ENCODE assay signal across 25 cellular contexts in genomic region chr5:101418735-101419134, GRCh38.
DNase-seq lines count a peak whose midpoint lies in the region; ATAC-seq and TF ChIP-seq lines count a peak whose summit lies in the region.
"Had no signal": no experiment of that assay in that cellular context is flagged by ENCODE, and none has a peak within 500 bp of the region (broad histone marks: within the 10 kb centered on the region; RNA-seq: fewer than 3 reads in every experiment).

No MANE protein-coding gene starts in this region.

- H3K4me1 ChIP-seq in neuron (ENCODE audit: insufficient read depth, low read length), result peaks cover 8% of the 10 kb centered on the region
- H3K4me1 ChIP-seq: A549, right atrium auricular region, SJCRH30 had no signal

- H3K36me3 ChIP-seq in neuron (ENCODE audit: insufficient read depth, low read length) (no peaks in the 10 kb centered on the region), MG63 (no peaks in the 10 kb centered on the region)
- H3K36me3 ChIP-seq: right atrium auricular region, SJCRH30, WERI-Rb-1 had no signal

- no peak for TF ChIP-seq CTCF in fibroblast of mammary gland (conservative IDR thresholded peaks at IDR 0.05; ENCODE audit: control insufficient read depth, insufficient read depth, low read depth, low read length)

- no peak overlapping the region for H3K4me3 ChIP-seq in fibroblast of mammary gland (ENCODE audit: control insufficient read depth, low read depth, low read length)
- H3K4me3 ChIP-seq in neuron (ENCODE audit: low read length), result no peak overlapping the region
- no peak overlapping the region for H3K4me3 ChIP-seq in MG63
- H3K4me3 ChIP-seq: A549, right atrium auricular region, SJCRH30 had no signal

- no peaks in the 10 kb centered on the region for H3K36me3 Mint-ChIP-seq in naive thymus-derived CD8-positive, alpha-beta T cell
- H3K36me3 Mint-ChIP-seq: IgD-negative memory B cell had no signal

- H3K9me3 Mint-ChIP-seq in naive thymus-derived CD8-positive, alpha-beta T cell, result no peaks in the 10 kb centered on the region

- H3K4me1 Mint-ChIP-seq in naive thymus-derived CD8-positive, alpha-beta T cell, result no peaks in the 10 kb centered on the region
- H3K4me1 Mint-ChIP-seq: IgD-negative memory B cell, T-helper 17 cell had no signal

- H3K27me3 ChIP-seq in neuron (ENCODE audit: insufficient read depth, low read length), result no peaks in the 10 kb centered on the region
- H3K27me3 ChIP-seq in MG63, result no peaks in the 10 kb centered on the region
- H3K27me3 ChIP-seq: right atrium auricular region, SJCRH30 had no signal

- in situ Hi-C loops in SK-MEL-5 (cut with HindIII; ENCODE audit: low pct_unique_long_range_greater_than_20kb, low sequenced_read_pairs), result no loop called here

- H3K9me3 ChIP-seq in neuron (ENCODE audit: low read length) (no peaks in the 10 kb centered on the region), MG63 (no peaks in the 10 kb centered on the region)
- H3K9me3 ChIP-seq: A549, right atrium auricular region, SJCRH30 had no signal

- H3K27ac Mint-ChIP-seq in naive thymus-derived CD8-positive, alpha-beta T cell, result no peak overlapping the region
- H3K27ac Mint-ChIP-seq: IgD-negative memory B cell, T-helper 17 cell had no signal

- peak overlapping the region; percentile 54 for H2AFZ ChIP-seq in neuron (ENCODE audit: low read depth, low read length)

- POLR2A ChIA-PET in naive thymus-derived CD8-positive, alpha-beta T cell (lab: Charles Lee), result no interaction called here

- H3K4me3 Mint-ChIP-seq in naive thymus-derived CD8-positive, alpha-beta T cell, result no peak overlapping the region
- H3K4me3 Mint-ChIP-seq: IgD-negative memory B cell, T-helper 17 cell had no signal

- DNase-seq in DMS53 treated with DMSO at 0.1 percent for 48 hours (lab: John Stamatoyannopoulos, UW; ENCODE audit: unreplicated experiment) (peak; percentile 5), SK-MEL-5 (ENCODE audit: low read depth, low spot score) (peak; percentile 14), fibroblast of mammary gland (ENCODE audit: low read depth) (peak; percentile 14), HCEC 1CT (no peak), MG63 (no peak), HT-29 (ENCODE audit: low spot score) (no peak)
- DNase-seq in naive thymus-derived CD8-positive, alpha-beta T cell, result no peak
- DNase-seq: activated CD4-positive, alpha-beta T cell treated with anti-CD3 and anti-CD28 coated beads, Interleukin-2, amount 50 U/mL, for 48 hours; activated naive CD4-positive, alpha-beta T cell; activated T-cell treated with anti-CD3 and anti-CD28 coated beads for 4 hours; amniotic stem cell; C1 segment of cervical spinal cord; erythroblast; left ventricle myocardium superior; MM.1S; NCI-H1436 treated with DMSO at 0.1 percent for 48 hours; NCI-H226; NCI-H774; SJCRH30; T-helper 17 cell; WERI-Rb-1 had no signal

- ATAC-seq in naive thymus-derived CD8-positive, alpha-beta T cell, result no peak
- ATAC-seq: A549, left ventricle myocardium superior, T-helper 17 cell had no signal

- H3K27me3 Mint-ChIP-seq in naive thymus-derived CD8-positive, alpha-beta T cell, result no peaks in the 10 kb centered on the region
- H3K27me3 Mint-ChIP-seq: IgD-negative memory B cell, T-helper 17 cell had no signal

Comparison
In these comparisons a context has a peak if more than half of its experiments do, and no peak if none do; other contexts are left out.
1. DNase-seq: peak in DMS53 treated with DMSO at 0.1 percent for 48 hours (single experiment), SK-MEL-5 (single experiment) and fibroblast of mammary gland (single experiment); none in HCEC 1CT (single experiment), naive thymus-derived CD8-positive, alpha-beta T cell (0 of 10), MG63 (single experiment) and HT-29 (single experiment).